In genomic region chr6:92687278-92687677, GRCh38 we compare ENCODE assay signal across 14 cellular contexts.
"Had no signal": no experiment of that assay in that cellular context is flagged by ENCODE, and none has a peak within 500 bp of the region (broad histone marks: within the 10 kb centered on the region; RNA-seq: fewer than 3 reads in every experiment).

No MANE protein-coding gene starts in this region.

- H3K36me3 ChIP-seq: esophagus muscularis mucosa, spleen, tibial nerve had no signal

- H3K27ac ChIP-seq: esophagus muscularis mucosa, tibial nerve, VCaP had no signal

- H3K27me3 ChIP-seq: esophagus muscularis mucosa, spleen, tibial nerve had no signal

- H3K4me3 ChIP-seq: esophagus muscularis mucosa, spleen, tibial nerve had no signal

- H3K4me1 ChIP-seq: spleen, tibial nerve had no signal

- H3K9me3 ChIP-seq: esophagus muscularis mucosa, spleen, tibial nerve had no signal

- ATAC-seq: activated naive CD8-positive, alpha-beta T cell treated with anti-CD3 and anti-CD28 coated beads, Interleukin-2, amount 50 U/mL, for 24 hours; activated T-cell treated with anti-CD3 and anti-CD28 coated beads, Interleukin-2, amount 50 U/mL, for 72 hours; sciatic nerve; stimulated activated memory B cell treated with anti-CD40 and anti-IgM and Interleukin-4, amounts not matched to agents 10 μg/mL and 1 μg/mL and 100 μg/mL, for 72 hours had no signal

- DNase-seq: activated CD4-positive, alpha-beta memory T cell treated with anti-CD3 and anti-CD28 coated beads, Interleukin-2, amount 10 ng/mL, durations not matched to agents 7 days and 5 days; activated gamma-delta T cell treated with Interleukin-2 at 50 U/mL for 16 hours; activated naive CD8-positive, alpha-beta T cell treated with anti-CD3 and anti-CD28 coated beads, Interleukin-2, amount 50 U/mL, for 24 hours; activated T-cell treated with anti-CD3 and anti-CD28 coated beads, Interleukin-2, amount 50 U/mL, for 72 hours; hypothalamus; kidney glomerular epithelial cell; nephron progenitor cell; spleen; stimulated activated CD4-positive, alpha-beta T cell treated with anti-CD3 and anti-CD28 coated beads, Interleukin-1b, Interleukin-23, amount 100 ng/mL, for 48 hours had no signal
